In genomic region chr4:141133146-141134006, GRCh38 we compare ENCODE assay signal across 8 cellular contexts. TPM values are rescaled to one million over a fixed set of nuclear protein-coding genes. Genes with fewer than 3 reads are reported as not detected.
DNase-seq lines count a peak whose midpoint lies in the region; ATAC-seq, FAIRE-seq and TF ChIP-seq lines count a peak whose summit lies in the region.

Gene RNF150, minus strand, starts transcription at chr4:141133469.

- no peak within 1 kb of the TSS for H3K9ac ChIP-seq in PC-3 (ENCODE audit: low read length)
- H3K9ac ChIP-seq in astrocyte (ENCODE audit: low read length) = peak within 1 kb of the TSS; percentile 85
- no peak within 1 kb of the TSS for H3K9ac ChIP-seq in parathyroid adenoma

- CTCF ChIA-PET in PC-3 (lab: Charles Lee) = interaction anchor here (0.5 to 1.3 kb wide), 5 partner anchors 44 to 280 kb away, joined by 3 read pairs; no protein-coding TSS in a partner anchor

- ATAC-seq in GM21529 (IDR thresholded peaks at IDR 0.05; ENCODE audit: unreplicated experiment) (peak; percentile 70), PC-3 (peak; percentile 75)

- H3K4me2 ChIP-seq in PC-3 (ENCODE audit: low read length) (peak within 1 kb of the TSS; percentile 97), astrocyte (ENCODE audit: low read length) (peak within 1 kb of the TSS; percentile 95), parathyroid adenoma (ENCODE audit: low read length) (peak within 1 kb of the TSS; percentile 90)

- peak within 1 kb of the TSS; percentile 87 for H3K27ac Mint-ChIP-seq in astrocyte (ENCODE audit: unreplicated experiment)

- no peaks in the 10 kb centered on the region for H3K9me3 ChIP-seq in PC-3 (ENCODE audit: low read length)
- H3K9me3 ChIP-seq in astrocyte (ENCODE audit: insufficient read depth, low read depth, low read length) = no peaks in the 10 kb centered on the region
- no peaks in the 10 kb centered on the region for H3K9me3 ChIP-seq in right atrium auricular region
- H3K9me3 ChIP-seq in parathyroid adenoma (ENCODE audit: control insufficient read depth, low read length) = no peaks in the 10 kb centered on the region

- H3K4me1 Mint-ChIP-seq in astrocyte (ENCODE audit: low read depth, unreplicated experiment) = no peaks in the 10 kb centered on the region

- no peaks in the 10 kb centered on the region for H3K36me3 Mint-ChIP-seq in astrocyte (ENCODE audit: low read depth, unreplicated experiment)

- POLR2A ChIA-PET in PC-3 (lab: Charles Lee; ENCODE audit: unreplicated experiment) = no interaction called here

- FAIRE-seq in astrocyte (lab: Jason Lieb, UNC) = peak; percentile 97

- H3K4me3 ChIP-seq in Jurkat, Clone E6-1 (ENCODE audit: low read length) = peak within 1 kb of the TSS; percentile 71
- peak within 1 kb of the TSS; percentile 78 for H3K4me3 ChIP-seq in PC-3 (ENCODE audit: low read length)
- peak within 1 kb of the TSS; percentile 83 for H3K4me3 ChIP-seq in astrocyte (ENCODE audit: insufficient read depth, low read depth, low read length)
- H3K4me3 ChIP-seq in right atrium auricular region = peak within 1 kb of the TSS; percentile 73 to 84
- H3K4me3 ChIP-seq in parathyroid adenoma (ENCODE audit: low read depth, low read length) = peak within 1 kb of the TSS; percentile 63

- no peaks in the 10 kb centered on the region for H3K9me3 Mint-ChIP-seq in astrocyte (ENCODE audit: unreplicated experiment)

- H4K20me1 ChIP-seq in PC-3 (ENCODE audit: low read length) (no peaks in the 10 kb centered on the region), astrocyte (ENCODE audit: insufficient read depth, low read length) (peaks cover 16% of the 10 kb centered on the region)

- H3K27me3 ChIP-seq in PC-3 (ENCODE audit: low read length) = peaks cover 91% of the 10 kb centered on the region
- no peaks in the 10 kb centered on the region for H3K27me3 ChIP-seq in astrocyte (ENCODE audit: insufficient read depth, low read length)
- no peaks in the 10 kb centered on the region for H3K27me3 ChIP-seq in right atrium auricular region
- no peaks in the 10 kb centered on the region for H3K27me3 ChIP-seq in parathyroid adenoma (ENCODE audit: control insufficient read depth, insufficient read depth, low read length)

- H3K9me2 ChIP-seq in PC-3 (replicated peaks; ENCODE audit: low read length) = no peaks in the 10 kb centered on the region

- peak within 1 kb of the TSS; percentile 94 for H3K4me3 Mint-ChIP-seq in astrocyte (ENCODE audit: unreplicated experiment)

- H3K4me1 ChIP-seq in PC-3 (ENCODE audit: insufficient read depth, low read length) (peaks cover 4% of the 10 kb centered on the region; the same call in 1 of the 2 replicates), astrocyte (ENCODE audit: insufficient read depth, low read length) (peaks cover 14% of the 10 kb centered on the region), right atrium auricular region (peaks cover 0 to 14% of the 10 kb centered on the region in 2 donors), parathyroid adenoma (no peaks in the 10 kb centered on the region)

- intact Hi-C loops in PC-3 (cut with micrococcal nuclease) = loop anchor here (1.0 to 2.0 kb wide), 2 partner anchors 137 to 272 kb away; no protein-coding TSS in a partner anchor

- H3K79me2 ChIP-seq in PC-3 (ENCODE audit: low read length) (no peaks in the 10 kb centered on the region), astrocyte (ENCODE audit: insufficient read depth, low read length) (peaks cover 16% of the 10 kb centered on the region), parathyroid adenoma (no peaks in the 10 kb centered on the region)

- no TSS peak for BruUV-seq in PC-3 (replicated peaks; lab: Mats Ljungman, UMichigan)

- peak; percentile 66 for DNase-seq in DMS53 treated with DMSO at 0.1 percent for 48 hours (lab: John Stamatoyannopoulos, UW; ENCODE audit: unreplicated experiment)
- DNase-seq in Jurkat, Clone E6-1 (ENCODE audit: low read depth, low spot score) = peak; percentile 94
- peak; percentile 79 for DNase-seq in PC-3
- DNase-seq in astrocyte (ENCODE audit: low read depth) = peak; percentile 92
- peak; percentile 70 for DNase-seq in right atrium auricular region (ENCODE audit: low spot score)
- no peak for DNase-seq in NK-92 (lab: John Stamatoyannopoulos, UW; ENCODE audit: unreplicated experiment)

- H3K36me3 ChIP-seq in PC-3 (ENCODE audit: low read depth, low read length) (no peaks in the 10 kb centered on the region), astrocyte (ENCODE audit: insufficient read depth, low read length) (no peaks in the 10 kb centered on the region), right atrium auricular region (no peaks in the 10 kb centered on the region), parathyroid adenoma (ENCODE audit: control insufficient read depth, insufficient read depth, low read length) (no peaks in the 10 kb centered on the region)

- no peaks in the 10 kb centered on the region for H3F3A ChIP-seq in PC-3 (ENCODE audit: low read length, unreplicated experiment)

- TF ChIP-seq CTCF in PC-3 (conservative IDR thresholded peaks at IDR 0.05; ENCODE audit: low read depth, low read length) = peak; percentile 88
- peak; percentile 85 for TF ChIP-seq CTCF in astrocyte (IDR thresholded peaks at IDR 0.05; ENCODE audit: insufficient read depth, low read depth, low read length)
- peak; percentile 36 to 76 for TF ChIP-seq CTCF in right atrium auricular region (IDR thresholded peaks at IDR 0.05)
- peak; percentile 46 for TF ChIP-seq CTCF in parathyroid adenoma (IDR thresholded peaks at IDR 0.05)

- peaks cover 2% of the 10 kb centered on the region for H3K27me3 Mint-ChIP-seq in astrocyte (ENCODE audit: low read depth, unreplicated experiment)

- no peak within 1 kb of the TSS for H3K27ac ChIP-seq in PC-3 (ENCODE audit: low read length)
- H3K27ac ChIP-seq in astrocyte (ENCODE audit: low read depth, low read length) = peak within 1 kb of the TSS; percentile 42
- H3K27ac ChIP-seq in right atrium auricular region = peak within 1 kb of the TSS; percentile 90 to 92
- H3K27ac ChIP-seq in parathyroid adenoma = no peak within 1 kb of the TSS

- H2AFZ ChIP-seq in PC-3 (ENCODE audit: low read length) (peak within 1 kb of the TSS; percentile 93), astrocyte (ENCODE audit: low read depth, low read length) (peak within 1 kb of the TSS; percentile 97), parathyroid adenoma (peak within 1 kb of the TSS; percentile 78)

RNA-seq across cellular contexts. Expression of gene RNF150, which starts in this region (rescaled TPM):
- 3.9 TPM for polyA plus RNA-seq in Jurkat, Clone E6-1 (2012; ENCODE audit: insufficient read depth, insufficient read length)
- total RNA-seq in PC-3 (2014; rRNA removed) = 0.55 and 0.58 TPM in 2 replicates
- 4.1 and 5.2 TPM in 2 replicates for total RNA-seq in astrocyte
- 10 to 100 TPM; 26.2 to 34.2 TPM for total RNA-seq in right atrium auricular region

Comparison
In these comparisons a context has a peak if more than half of its experiments do, and no peak if none do; other contexts are left out.
1. Peak in DNase-seq, ATAC-seq, H3K4me3 ChIP-seq and H3K4me2 ChIP-seq in PC-3; RNA of the gene not detected or under 1 TPM.
2. H3K27ac ChIP-seq: peak in astrocyte (single experiment) and right atrium auricular region (2 of 2); none in PC-3 (single experiment) and parathyroid adenoma (single experiment).
3. Peak in every context shown above with its lines, with median percentiles within 50 percentile points of each other: H3K4me3 ChIP-seq, H2AFZ ChIP-seq, H3K4me2 ChIP-seq and CTCF ChIP-seq.